ENCODE assay signal across 8 cellular contexts in genomic region chr17:31558748-31559646, GRCh38.
A peak's percentile ranks its signal among the peaks of the same experiment; 100 is the strongest.
DNase-seq lines count a peak whose midpoint lies in the region; ATAC-seq and TF ChIP-seq lines count a peak whose summit lies in the region.

No MANE protein-coding gene starts in this region.

- H3K9me3 Mint-ChIP-seq in naive thymus-derived CD4-positive, alpha-beta T cell: no peaks in the 10 kb centered on the region

- CTCF ChIA-PET in Panc1 (lab: Charles Lee): interaction anchor here (3.2 kb wide), 1 partner anchor 283 kb away, joined by 15 read pairs; no protein-coding TSS in a partner anchor
- CTCF ChIA-PET in naive thymus-derived CD4-positive, alpha-beta T cell (lab: Charles Lee): interaction anchor here (0.7 kb wide), 1 partner anchor 102 kb away, joined by 3 read pairs; no protein-coding TSS in a partner anchor

- peak overlapping the region; percentile 88 for H3K27ac ChIP-seq in Panc1 (ENCODE audit: low read length)
- H3K27ac ChIP-seq in naive thymus-derived CD4-positive, alpha-beta T cell (ENCODE audit: low read depth, low read length): peak overlapping the region; percentile 51

- H3K36me3 ChIP-seq in Panc1 (ENCODE audit: control insufficient read depth, insufficient read depth, low read length): no peaks in the 10 kb centered on the region
- no peaks in the 10 kb centered on the region for H3K36me3 ChIP-seq in naive thymus-derived CD4-positive, alpha-beta T cell (ENCODE audit: control insufficient read depth in 2 of 3, insufficient read depth in 3 of 3, low read length in 3 of 3)

- no peak overlapping the region for H3K27ac Mint-ChIP-seq in naive thymus-derived CD4-positive, alpha-beta T cell

- peaks cover 0 to 39% (median 0%) of the 10 kb centered on the region in 5 donors for H3K27me3 Mint-ChIP-seq in naive thymus-derived CD4-positive, alpha-beta T cell

- DNase-seq in NCI-H2081 (lab: John Stamatoyannopoulos, UW): peak; percentile 27 to 57
- no peak for DNase-seq in NCI-H2081 treated with DMSO at 0.1 percent for 48 hours (lab: John Stamatoyannopoulos, UW)
- DNase-seq in HT1080 (ENCODE audit: low read depth): peak; percentile 66
- DNase-seq in Panc1 (ENCODE audit: low read depth, low spot score): no peak
- DNase-seq in activated T-helper 9 cell treated with anti-CD3 and anti-CD28 coated beads, Interleukin-2, amount 50 U/mL, for 16 hours (ENCODE audit: low read depth): peak; percentile 48
- DNase-seq in fibroblast of peridontal ligament (ENCODE audit: extremely low read depth): peak; percentile 78
- DNase-seq in naive thymus-derived CD4-positive, alpha-beta T cell: peak in 8 of 9 donors; percentile 22 to 74 (median 29)
- peak; percentile 41 for DNase-seq in stimulated activated naive CD4-positive, alpha-beta T cell treated with Interleukin-2 at 50 U/mL for 16 hours (lab: John Stamatoyannopoulos, UW)

- peak; percentile 98 for TF ChIP-seq CTCF in Panc1 (IDR thresholded peaks at IDR 0.05)

- no peaks in the 10 kb centered on the region for H3K9me3 ChIP-seq in Panc1 (ENCODE audit: control insufficient read depth, insufficient read depth, low read depth, low read length)
- H3K9me3 ChIP-seq in naive thymus-derived CD4-positive, alpha-beta T cell (ENCODE audit: control insufficient read depth in 2 of 3, low read length in 3 of 3): no peaks in the 10 kb centered on the region

- H3K27me3 ChIP-seq in Panc1 (ENCODE audit: control insufficient read depth, insufficient read depth, low read length): no peaks in the 10 kb centered on the region
- H3K27me3 ChIP-seq in naive thymus-derived CD4-positive, alpha-beta T cell (ENCODE audit: control insufficient read depth in 2 of 2, insufficient read depth in 2 of 2, low read length in 2 of 2): no peaks in the 10 kb centered on the region

- in situ Hi-C loops in Panc1 (cut with HindIII; ENCODE audit: low pct_unique_long_range_greater_than_20kb, low sequenced_read_pairs): no loop called here

- peaks cover 30% of the 10 kb centered on the region for H3K4me1 ChIP-seq in Panc1 (ENCODE audit: control insufficient read depth, insufficient read depth, low read length)
- peaks cover 0 to 6% of the 10 kb centered on the region in 2 donors for H3K4me1 ChIP-seq in naive thymus-derived CD4-positive, alpha-beta T cell (ENCODE audit: control insufficient read depth in 2 of 2, insufficient read depth in 2 of 2, low read length in 2 of 2)

- ATAC-seq in Panc1: peak; percentile 92
- peak; percentile 93 for ATAC-seq in naive thymus-derived CD4-positive, alpha-beta T cell

- H3K36me3 Mint-ChIP-seq in naive thymus-derived CD4-positive, alpha-beta T cell: no peaks in the 10 kb centered on the region

- no TSS peak for BruUV-seq in Panc1 (replicated peaks; lab: Mats Ljungman, UMichigan)

- H3K4me1 Mint-ChIP-seq in naive thymus-derived CD4-positive, alpha-beta T cell: peaks cover 7 to 29% (median 17%) of the 10 kb centered on the region in 7 donors

- intact Hi-C loops in Panc1 (cut with micrococcal nuclease; ENCODE audit: unreplicated experiment): loop anchor here (1.0 kb wide), 1 partner anchor 283 kb away; no protein-coding TSS in a partner anchor
- intact Hi-C loops in naive thymus-derived CD4-positive, alpha-beta T cell (cut with micrococcal nuclease): loop anchor here (1.0 to 5.0 kb wide), 2 partner anchors 9 to 283 kb away; no protein-coding TSS in a partner anchor

- POLR2A ChIA-PET in Panc1 (lab: Charles Lee): no interaction called here
- POLR2A ChIA-PET in naive thymus-derived CD4-positive, alpha-beta T cell (lab: Charles Lee): interaction anchor here (1.1 kb wide), 1 partner anchor 15 kb away, joined by 3 read pairs; no protein-coding TSS in a partner anchor

- H3K4me3 ChIP-seq in Panc1 (ENCODE audit: low read depth in 2 of 2, low read length in 2 of 2): peak overlapping the region; percentile 69 to 85
- peak overlapping the region; percentile 42 for H3K4me3 ChIP-seq in naive thymus-derived CD4-positive, alpha-beta T cell (ENCODE audit: low read length)

- peak overlapping the region; percentile 50 to 82 (median 74) for H3K4me3 Mint-ChIP-seq in naive thymus-derived CD4-positive, alpha-beta T cell

Comparison
In these comparisons a context has a peak if more than half of its experiments do, and no peak if none do; other contexts are left out.
1. DNase-seq: peak in NCI-H2081 (2 of 2), HT1080 (single experiment), activated T-helper 9 cell treated with anti-CD3 and anti-CD28 coated beads, Interleukin-2, amount 50 U/mL, for 16 hours (single experiment), fibroblast of peridontal ligament (single experiment), naive thymus-derived CD4-positive, alpha-beta T cell (8 of 9) and stimulated activated naive CD4-positive, alpha-beta T cell treated with Interleukin-2 at 50 U/mL for 16 hours (single experiment); none in NCI-H2081 treated with DMSO at 0.1 percent for 48 hours (single experiment) and Panc1 (single experiment).